Comparison of ENCODE assay signal across 8 cellular contexts in the genomic region with DNA sequence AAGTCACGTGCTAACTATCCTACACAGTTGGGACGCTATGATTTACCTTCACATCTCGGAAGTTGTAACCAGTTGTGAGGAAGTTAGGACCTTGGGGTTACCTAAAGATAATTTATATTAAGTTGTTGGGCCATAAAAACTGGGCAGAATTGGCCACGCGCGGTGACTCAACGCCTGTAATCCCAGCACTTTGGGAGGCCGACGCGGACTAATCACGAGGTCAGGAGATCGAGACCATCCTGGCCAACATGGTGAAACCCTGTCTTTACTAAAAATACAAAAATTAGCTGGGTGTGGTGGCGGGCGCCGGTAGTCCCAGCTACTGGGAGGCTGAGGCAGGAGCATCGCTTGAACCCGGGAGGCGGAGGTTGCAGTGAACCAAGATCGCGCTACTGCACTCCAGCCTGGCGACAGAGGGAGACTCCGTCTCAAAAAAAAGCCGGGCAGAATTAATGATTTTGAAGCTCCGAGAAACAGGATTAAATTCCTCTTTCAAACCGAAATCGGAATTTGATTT. TPM values are rescaled to one million over a fixed set of nuclear protein-coding genes. Genes with fewer than 3 reads are reported as not detected.
A peak's percentile ranks its signal among the peaks of the same experiment; 100 is the strongest.
DNase-seq lines count a peak whose midpoint lies in the region; ATAC-seq and TF ChIP-seq lines count a peak whose summit lies in the region.
"Not testable (repeated sequence)": the region's sequence is repeated elsewhere in the genome, so short reads cannot be mapped to it uniquely, and the experiment has no call there.

No MANE protein-coding gene starts in this region.

- peaks cover 20% of the 10 kb centered on the region for H3F3A ChIP-seq in PC-9 (ENCODE audit: insufficient read depth, low read depth)
- not testable (repeated sequence) for H3F3A ChIP-seq in neural cell (ENCODE audit: insufficient read depth, low read length, poor library complexity, severe bottlenecking)

- H2AFZ ChIP-seq in PC-9 (peak overlapping the region; percentile 75), hepatocyte (peak overlapping the region; percentile 54)
- H2AFZ ChIP-seq in neural cell (ENCODE audit: low read depth, low read length): not testable (repeated sequence)

- intact Hi-C loops in CD4-positive, alpha-beta T cell (cut with DNase I, micrococcal nuclease): loop anchor here in 1 of 2 experiments (2.0 kb wide), 2 partner anchors 112 to 136 kb away; no protein-coding TSS in a partner anchor
- intact Hi-C loops in PC-9 (cut with micrococcal nuclease; ENCODE audit: unreplicated experiment): loop anchor here (5.0 kb wide), 1 partner anchor 112 kb away; no protein-coding TSS in a partner anchor
- intact Hi-C loops in colonic mucosa (cut with DNase I): loop anchor here (10.0 kb wide), 1 partner anchor 94 kb away; a partner anchor contains a TSS

- H3K4me3 ChIP-seq in PC-9 (peak overlapping the region; percentile 93), colonic mucosa (peak overlapping the region; percentile 85), hepatocyte (peak overlapping the region; percentile 77), neural cell (ENCODE audit: low read length) (peak overlapping the region; percentile 93)

- not testable (repeated sequence) for H3K36me3 Mint-ChIP-seq in CD4-positive, alpha-beta T cell (ENCODE audit: low read depth)

- WGBS in hepatocyte (ENCODE audit: low lambda C conversion rate, missing lambda C conversion rate): 2% methylated on average over 25 of the region's 26 CpGs

- H3K9me3 Mint-ChIP-seq in CD4-positive, alpha-beta T cell: not testable (repeated sequence)

- peak overlapping the region; percentile 91 for H3K4me3 Mint-ChIP-seq in CD4-positive, alpha-beta T cell

- H3K9me3 ChIP-seq in CD4-positive, alpha-beta T cell (ENCODE audit: control insufficient read depth, low read length); PC-9 (ENCODE audit: insufficient read depth, low read depth); colonic mucosa; hepatocyte (ENCODE audit: low read depth); neural cell (ENCODE audit: low read length): not testable (repeated sequence)

- not testable (repeated sequence) for TF ChIP-seq RAD21 in neural cell (conservative IDR thresholded peaks at IDR 0.05)

- H3K79me2 ChIP-seq in PC-9 (ENCODE audit: low read depth) (peaks cover 56% of the 10 kb centered on the region), hepatocyte (peaks cover 52% of the 10 kb centered on the region), neural cell (replicated peaks; ENCODE audit: insufficient read depth, low read length) (peaks cover 43% of the 10 kb centered on the region)

- peaks cover 43% of the 10 kb centered on the region for H3K4me1 Mint-ChIP-seq in CD4-positive, alpha-beta T cell (ENCODE audit: low read depth)

- H3K27ac Mint-ChIP-seq in CD4-positive, alpha-beta T cell: peak overlapping the region; percentile 92

- DNase-seq in CD4-positive, alpha-beta T cell: peak in 5 of 10 experiments; percentile 2 to 13 (median 2)
- peak; percentile 46 for DNase-seq in HT-29 (ENCODE audit: low spot score)
- peak; percentile 7 to 41 for DNase-seq in PC-9
- DNase-seq in activated CD8-positive, alpha-beta memory T cell treated with anti-CD3 and anti-CD28 coated beads, Interleukin-2, amount 50 U/mL, for 4 hours: peak; percentile 23
- peak; percentile 62 for DNase-seq in colonic mucosa
- DNase-seq in hepatocyte (ENCODE audit: low spot score): peak; percentile 62
- peak; percentile 4 for DNase-seq in stimulated activated naive CD4-positive, alpha-beta T cell treated with Interleukin-2 at 50 U/mL for 16 hours (lab: John Stamatoyannopoulos, UW)

- POLR2A ChIA-PET in CD4-positive, alpha-beta T cell (lab: Charles Lee): interaction anchor here (0.6 to 4.1 kb wide), 15 partner anchors 12 to 163 kb away, joined by 3 to 45 read pairs (median 6); a partner anchor contains a TSS
- POLR2A ChIA-PET in PC-9 (lab: Charles Lee; ENCODE audit: unreplicated experiment): interaction anchor here (0.6 to 1.1 kb wide), 4 partner anchors 12 to 172 kb away, joined by 3 to 11 read pairs (median 6); no protein-coding TSS in a partner anchor

- CTCF ChIA-PET in CD4-positive, alpha-beta T cell (lab: Charles Lee): interaction anchor here (0.8 to 1.8 kb wide), 4 partner anchors 12 to 211 kb away, joined by 3 to 9 read pairs (median 4); no protein-coding TSS in a partner anchor
- CTCF ChIA-PET in PC-9 (lab: Charles Lee): not testable (repeated sequence)

- not testable (repeated sequence) for ATAC-seq in CD4-positive, alpha-beta T cell (ENCODE audit: poor library complexity)

- H3K36me3 ChIP-seq in PC-9 (ENCODE audit: low read depth); colonic mucosa; hepatocyte (replicated peaks; ENCODE audit: insufficient read depth, low read depth); neural cell (ENCODE audit: insufficient read depth, low read length): not testable (repeated sequence)

- peaks cover 16% of the 10 kb centered on the region for H4K20me1 ChIP-seq in PC-9 (ENCODE audit: insufficient read depth)
- peaks cover 45% of the 10 kb centered on the region for H4K20me1 ChIP-seq in hepatocyte (ENCODE audit: insufficient read depth, poor library complexity, severe bottlenecking)
- not testable (repeated sequence) for H4K20me1 ChIP-seq in neural cell (ENCODE audit: insufficient read depth)

- TF ChIP-seq EP300 in neural cell (conservative IDR thresholded peaks at IDR 0.05; ENCODE audit: poor library complexity, severe bottlenecking): not testable (repeated sequence)

- peaks cover 39% of the 10 kb centered on the region for H3K4me1 ChIP-seq in PC-9 (replicated peaks; ENCODE audit: insufficient read depth)
- H3K4me1 ChIP-seq in colonic mucosa: not testable (repeated sequence)
- H3K4me1 ChIP-seq in hepatocyte (ENCODE audit: insufficient read depth): peaks cover 18% of the 10 kb centered on the region

- H3K27me3 ChIP-seq in CD4-positive, alpha-beta T cell (ENCODE audit: control insufficient read depth, insufficient read depth, low read length); PC-9 (ENCODE audit: insufficient read depth, low read depth); colonic mucosa; hepatocyte: not testable (repeated sequence)
- H3K27me3 ChIP-seq in neural cell (ENCODE audit: insufficient read depth, low read depth, low read length): peaks cover 15% of the 10 kb centered on the region

- H3K4me2 ChIP-seq in PC-9 (peak overlapping the region; percentile 94), hepatocyte (peak overlapping the region; percentile 74), neural cell (ENCODE audit: low read length) (peak overlapping the region; percentile 27)

- BruUV-seq in PC-9 (replicated peaks; lab: Mats Ljungman, UMichigan): TSS peak; percentile 68

- not testable (repeated sequence) for H3K27me3 Mint-ChIP-seq in CD4-positive, alpha-beta T cell

- H3K9me2 ChIP-seq in PC-9 (ENCODE audit: insufficient read depth); hepatocyte (replicated peaks; ENCODE audit: insufficient read depth); neural cell (ENCODE audit: insufficient read depth, low read length): not testable (repeated sequence)

- TF ChIP-seq CTCF in CD4-positive, alpha-beta T cell (IDR thresholded peaks at IDR 0.05); colonic mucosa (IDR thresholded peaks at IDR 0.05); neural cell (IDR thresholded peaks at IDR 0.05; ENCODE audit: poor library complexity, severe bottlenecking): not testable (repeated sequence)
- 0 out of 2 replicates have a peak, but pooled peaks have one; percentile 13 for TF ChIP-seq CTCF in PC-9 (conservative IDR thresholded peaks at IDR 0.05)
- peak; percentile 42 for TF ChIP-seq CTCF in hepatocyte (IDR thresholded peaks at IDR 0.05; ENCODE audit: poor library complexity)

- peak overlapping the region; percentile 71 to 86 for H3K9ac ChIP-seq in colonic mucosa (ENCODE audit: low read depth in 2 of 2, low read length in 2 of 2)
- H3K9ac ChIP-seq in neural cell (ENCODE audit: low read length): not testable (repeated sequence)

- H3K27ac ChIP-seq in CD4-positive, alpha-beta T cell (ENCODE audit: low read depth, low read length): peak overlapping the region; percentile 72
- H3K27ac ChIP-seq in PC-9: peak overlapping the region; percentile 92
- H3K27ac ChIP-seq in colonic mucosa: peak overlapping the region; percentile 99
- H3K27ac ChIP-seq in hepatocyte: peak overlapping the region; percentile 98
- not testable (repeated sequence) for H3K27ac ChIP-seq in neural cell (ENCODE audit: low read length)

RNA-seq across cellular contexts. Expression of a gene that starts 1.1 kb away (rescaled TPM):
- 10 to 100 TPM; 65.5 to 69.2 TPM for total RNA-seq in CD4-positive, alpha-beta T cell
- total RNA-seq in HT-29 (2014; rRNA removed; shearing (Covaris generic)): 113 and 129 TPM in 2 replicates
- 43.6 and 68.3 TPM in 2 replicates for total RNA-seq in PC-9 (2021)
- 10 to 100 TPM; 56.0 to 82.4 TPM for total RNA-seq in colonic mucosa
- total RNA-seq in hepatocyte: 160 and 187 TPM in 2 replicates
- polyA plus RNA-seq in hepatocyte: 104 and 113 TPM in 2 replicates
- 279 and 353 TPM in 2 replicates for polyA plus RNA-seq in neural cell
- polyA minus RNA-seq in neural cell: 224 and 232 TPM in 2 replicates

Comparison
In these comparisons a context has a peak if more than half of its experiments do, and no peak if none do; other contexts are left out.
1. H3K4me2 ChIP-seq: peak in every context shown above with its lines; median percentile 94 in PC-9; 74 in hepatocyte; 27 in neural cell.